12 cellular contexts compared by ENCODE assay signal in the genomic region with DNA sequence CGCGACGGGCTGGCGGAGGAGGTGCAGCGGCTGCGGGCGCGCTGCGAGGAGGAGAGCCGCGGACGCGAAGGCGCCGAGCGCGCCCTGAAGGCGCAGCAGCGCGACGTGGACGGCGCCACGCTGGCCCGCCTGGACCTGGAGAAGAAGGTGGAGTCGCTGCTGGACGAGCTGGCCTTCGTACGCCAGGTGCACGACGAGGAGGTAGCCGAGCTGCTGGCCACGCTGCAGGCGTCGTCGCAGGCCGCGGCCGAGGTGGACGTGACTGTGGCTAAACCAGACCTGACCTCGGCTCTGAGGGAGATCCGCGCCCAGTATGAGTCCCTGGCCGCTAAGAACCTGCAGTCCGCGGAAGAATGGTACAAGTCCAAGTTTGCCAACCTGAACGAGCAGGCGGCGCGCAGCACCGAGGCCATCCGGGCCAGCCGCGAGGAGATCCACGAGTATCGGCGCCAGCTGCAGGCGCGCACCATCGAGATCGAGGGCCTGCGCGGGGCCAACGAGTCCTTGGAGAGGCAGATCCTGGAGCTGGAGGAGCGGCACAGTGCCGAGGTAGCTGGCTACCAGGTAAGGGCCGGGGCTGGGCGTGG. TPM values are rescaled to one million over a fixed set of nuclear protein-coding genes. Genes with fewer than 3 reads are reported as not detected.
DNase-seq lines count a peak whose midpoint lies in the region; ATAC-seq and TF ChIP-seq lines count a peak whose summit lies in the region.
"Had no signal": no experiment of that assay in that cellular context is flagged by ENCODE, and none has a peak within 500 bp of the region (broad histone marks: within the 10 kb centered on the region; RNA-seq: fewer than 3 reads in every experiment).

No MANE protein-coding gene starts in this region.

- ATAC-seq in Right ventricle myocardium inferior (no peak), HG03039 (IDR thresholded peaks at IDR 0.05; ENCODE audit: unreplicated experiment) (no peak)

- no peaks in the 10 kb centered on the region for H3K9me3 ChIP-seq in right atrium auricular region
- H3K9me3 ChIP-seq: neutrophil had no signal

- H3K36me3 ChIP-seq in right atrium auricular region = no peaks in the 10 kb centered on the region
- no peaks in the 10 kb centered on the region for H3K36me3 ChIP-seq in urinary bladder (ENCODE audit: insufficient read depth)
- H3K36me3 ChIP-seq: neutrophil had no signal

- intact Hi-C loops in Right ventricle myocardium inferior (cut with DNase I) = no loop called here

- H3K27ac ChIP-seq in right atrium auricular region = no peak overlapping the region
- no peak overlapping the region for H3K27ac ChIP-seq in urinary bladder (ENCODE audit: low read depth)
- H3K27ac ChIP-seq: neutrophil had no signal

- 5% methylated on average over 68 of the region's 68 CpGs for WGBS in urinary bladder

- H3K4me3 ChIP-seq in right atrium auricular region = peak overlapping the region; percentile 6 to 40
- H3K4me3 ChIP-seq in WI38 (ENCODE audit: low read depth, low read length) = peak overlapping the region; percentile 51
- H3K4me3 ChIP-seq in urinary bladder (ENCODE audit: low read depth, low read length) = peak overlapping the region; percentile 11

- H3K27me3 ChIP-seq in right atrium auricular region = peaks cover 12 to 25% of the 10 kb centered on the region in 2 donors

- H3K4me1 ChIP-seq in right atrium auricular region (peaks cover 0 to 18% of the 10 kb centered on the region in 2 donors), urinary bladder (ENCODE audit: insufficient read depth) (no peaks in the 10 kb centered on the region)

- TF ChIP-seq CTCF in right atrium auricular region (IDR thresholded peaks at IDR 0.05) (no peak), WI38 (IDR thresholded peaks at IDR 0.05; ENCODE audit: low read depth, low read length) (no peak)

- DNase-seq in right atrium auricular region (ENCODE audit: low spot score) (no peak), Right ventricle myocardium inferior (ENCODE audit: missing footprints) (no peak), iPS-NIHi7 (ENCODE audit: extremely low spot score) (peak; percentile 19), SW 1271 (lab: John Stamatoyannopoulos, UW) (no peak), DMS79 treated with DMSO at 0.1 percent for 48 hours (lab: John Stamatoyannopoulos, UW) (no peak)
- DNase-seq: activated CD4-positive, alpha-beta T cell treated with anti-CD3 and anti-CD28 coated beads, Interleukin-2, amount 50 U/mL, for 4 hours; OCI-M1 had no signal

RNA-seq across cellular contexts. Expression of a gene that starts 0.9 kb away (rescaled TPM):
- total RNA-seq in right atrium auricular region (not detected), Right ventricle myocardium inferior (not detected), urinary bladder (5.8 TPM)
- polyA plus RNA-seq in urinary bladder = 2.4 TPM
- total RNA-seq: LHCN-M2 had no signal

RNA-seq across cellular contexts. Expression of a gene that starts 32.1 kb away (rescaled TPM):
- total RNA-seq in right atrium auricular region (not detected), Right ventricle myocardium inferior (not detected), urinary bladder (not detected)
- 0.08 TPM for polyA plus RNA-seq in urinary bladder
- total RNA-seq: LHCN-M2 had no signal
